20 cellular contexts compared by ENCODE assay signal in the genomic region with DNA sequence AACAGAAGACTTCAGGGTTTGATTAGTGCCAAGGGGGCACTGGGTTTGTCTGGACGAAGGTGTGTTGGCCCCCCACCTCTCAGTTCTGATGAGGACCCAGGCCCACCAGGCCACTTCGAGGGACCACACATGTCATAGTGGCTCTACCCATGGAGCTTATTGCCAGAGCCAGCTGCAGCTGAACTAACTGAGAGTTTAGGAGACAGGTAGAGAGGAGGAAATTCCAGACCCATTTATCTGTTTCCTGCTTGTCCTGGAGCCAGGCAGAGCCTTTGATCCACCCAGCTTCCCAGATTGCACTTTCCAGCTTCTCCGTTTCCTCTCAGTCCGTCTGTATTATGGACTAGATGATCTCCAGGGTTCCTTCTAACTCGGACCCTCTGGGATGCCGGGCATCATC. TPM values are rescaled to one million over a fixed set of nuclear protein-coding genes. Genes with fewer than 3 reads are reported as not detected.
A peak's percentile ranks its signal among the peaks of the same experiment; 100 is the strongest.
DNase-seq lines count a peak whose midpoint lies in the region; ATAC-seq, FAIRE-seq and TF ChIP-seq lines count a peak whose summit lies in the region.
"Had no signal": no experiment of that assay in that cellular context is flagged by ENCODE, and none has a peak within 500 bp of the region (broad histone marks: within the 10 kb centered on the region; RNA-seq: fewer than 3 reads in every experiment).

No MANE protein-coding gene starts in this region.

- H3K27ac ChIP-seq in RWPE2 (ENCODE audit: poor library complexity, severe bottlenecking) (peak overlapping the region; percentile 48), endothelial cell of umbilical vein (ENCODE audit: insufficient read depth, low read depth, low read length) (peak overlapping the region; percentile 27), trophoblast cell (ENCODE audit: low read depth, low read length) (no peak overlapping the region), Peyer's patch (no peak overlapping the region)
- H3K27ac ChIP-seq: A549; BLaER1 treated with 17β-estradiol and CSF1 and Interleukin-3, amounts not matched to agents 10 nM and 100 nM; KMS-11 had no signal

- no peak overlapping the region for H2BK5ac ChIP-seq in trophoblast cell (ENCODE audit: low read depth, low read length, poor library complexity)

- BruUV-seq in endothelial cell of umbilical vein (replicated peaks; lab: Mats Ljungman, UMichigan) (no TSS peak), MCF 10A (replicated peaks; lab: Mats Ljungman, UMichigan) (no TSS peak)

- peaks cover 8% of the 10 kb centered on the region for H3K4me1 Mint-ChIP-seq in MCF 10A (ENCODE audit: insufficient read depth, unreplicated experiment)

- FAIRE-seq in GM12891 (lab: Jason Lieb, UNC) (no peak), endothelial cell of umbilical vein (lab: Jason Lieb, UNC) (peak; percentile 88)
- FAIRE-seq: A549, D721Med had no signal

- no peak overlapping the region for H3K14ac ChIP-seq in trophoblast cell (ENCODE audit: low read length)

- TF ChIP-seq POLR2A in GM12891 (IDR thresholded peaks at IDR 0.05; ENCODE audit: low read depth, low read length) (no peak), endothelial cell of umbilical vein (IDR thresholded peaks at IDR 0.05; ENCODE audit: low read depth, low read length) (no peak), Peyer's patch (IDR thresholded peaks at IDR 0.05) (no peak)

- peaks cover 15% of the 10 kb centered on the region for H3K4me1 ChIP-seq in RWPE2 (ENCODE audit: insufficient read depth, poor library complexity, severe bottlenecking)
- H3K4me1 ChIP-seq in endothelial cell of umbilical vein (ENCODE audit: control insufficient read depth, extremely low read depth, insufficient read depth, low read length), result peaks cover 28% of the 10 kb centered on the region
- peaks cover 4 to 8% of the 10 kb centered on the region in 2 experiments for H3K4me1 ChIP-seq in trophoblast cell (ENCODE audit: control insufficient read depth in 1 of 2, insufficient read depth in 2 of 2, low read length in 2 of 2)
- H3K4me1 ChIP-seq in Peyer's patch, result no peaks in the 10 kb centered on the region

- peak; percentile 8 for TF ChIP-seq CTCF in RWPE2 (IDR thresholded peaks at IDR 0.05; ENCODE audit: poor library complexity, severe bottlenecking)
- TF ChIP-seq CTCF in endothelial cell of umbilical vein (IDR thresholded peaks at IDR 0.05; ENCODE audit: extremely low read depth in 1 of 2, insufficient read depth in 1 of 2, low read depth in 1 of 2, low read length in 2 of 2), result no peak
- no peak for TF ChIP-seq CTCF in Peyer's patch (IDR thresholded peaks at IDR 0.05)
- no peak for TF ChIP-seq CTCF in MCF 10A (IDR thresholded peaks at IDR 0.05; ENCODE audit: unreplicated experiment)

- no peak overlapping the region for H4K8ac ChIP-seq in trophoblast cell (ENCODE audit: low read depth, low read length)

- POLR2A ChIA-PET in endothelial cell of umbilical vein (lab: Charles Lee) (interaction anchor here (0.8 to 1.3 kb wide), 2 partner anchors 227 to 338 kb away, joined by 3 to 4 read pairs; a partner anchor contains a TSS), MCF 10A (lab: Yijun Ruan, JAX) (interaction anchor here (0.6 to 0.9 kb wide), 2 partner anchors 68 to 227 kb away, joined by 3 read pairs; a partner anchor contains a TSS)

- no peak overlapping the region for H3K27ac Mint-ChIP-seq in MCF 10A (ENCODE audit: low read depth, unreplicated experiment)
- H3K27ac Mint-ChIP-seq: GM23338 had no signal

- no peak overlapping the region for H3K4ac ChIP-seq in trophoblast cell (ENCODE audit: low read depth, low read length)

- H3K27me3 ChIP-seq in RWPE2 (ENCODE audit: insufficient read depth, poor library complexity, severe bottlenecking), result no peaks in the 10 kb centered on the region
- H3K27me3 ChIP-seq in endothelial cell of umbilical vein (ENCODE audit: control insufficient read depth in 2 of 2, insufficient read depth in 2 of 2, low read length in 2 of 2), result no peaks in the 10 kb centered on the region
- no peaks in the 10 kb centered on the region for H3K27me3 ChIP-seq in trophoblast cell (ENCODE audit: insufficient read depth, low read length)
- H3K27me3 ChIP-seq in Peyer's patch, result no peaks in the 10 kb centered on the region
- H3K27me3 ChIP-seq: BLaER1 treated with 17β-estradiol and CSF1 and Interleukin-3, amounts not matched to agents 10 nM and 100 nM had no signal

- peak overlapping the region; percentile 34 for H2AFZ ChIP-seq in endothelial cell of umbilical vein (ENCODE audit: low read depth, low read length)
- no peak overlapping the region for H2AFZ ChIP-seq in trophoblast cell (ENCODE audit: insufficient read depth, low read length, poor library complexity)
- H2AFZ ChIP-seq: GM23338 had no signal

- H3K4me3 ChIP-seq in RWPE2 (ENCODE audit: severe bottlenecking) (no peak overlapping the region), endothelial cell of umbilical vein (replicated peaks in 1 of 3; ENCODE audit: insufficient read depth in 1 of 3, low read depth in 1 of 3, low read length in 3 of 3) (peak overlapping the region in 1 of 3 experiments; percentile 26), trophoblast cell (ENCODE audit: low read depth, low read length) (no peak overlapping the region), Peyer's patch (no peak overlapping the region)
- H3K4me3 ChIP-seq: A549; BLaER1 treated with 17β-estradiol and CSF1 and Interleukin-3, amounts not matched to agents 10 nM and 100 nM; GM23338 had no signal

- no peak overlapping the region for H4K91ac ChIP-seq in trophoblast cell (ENCODE audit: low read depth, low read length)

- peak overlapping the region; percentile 32 for H3K18ac ChIP-seq in trophoblast cell (ENCODE audit: low read length)

- no peak overlapping the region for H2AK5ac ChIP-seq in trophoblast cell (ENCODE audit: low read length)

- H3K9me3 ChIP-seq in RWPE2 (ENCODE audit: severe bottlenecking) (no peaks in the 10 kb centered on the region), endothelial cell of umbilical vein (replicated peaks; ENCODE audit: control insufficient read depth, insufficient read depth, low read length) (no peaks in the 10 kb centered on the region), trophoblast cell (ENCODE audit: insufficient read depth, low read depth, low read length) (peaks cover 2% of the 10 kb centered on the region), Peyer's patch (no peaks in the 10 kb centered on the region)
- H3K9me3 ChIP-seq: A549; BLaER1 treated with 17β-estradiol and CSF1 and Interleukin-3, amounts not matched to agents 10 nM and 100 nM had no signal

- H3K9ac ChIP-seq in endothelial cell of umbilical vein (replicated peaks; ENCODE audit: extremely low read depth, insufficient read depth, low read length) (peak overlapping the region; percentile 13), trophoblast cell (ENCODE audit: low read length) (no peak overlapping the region)
- H3K9ac ChIP-seq: KMS-11 had no signal

- intact Hi-C loops in endothelial cell of umbilical vein (cut with micrococcal nuclease), result no loop called here
- intact Hi-C loops in MCF 10A (cut with micrococcal nuclease), result no loop called here

- H3K9me3 Mint-ChIP-seq in MCF 10A (ENCODE audit: unreplicated experiment), result no peaks in the 10 kb centered on the region
- H3K9me3 Mint-ChIP-seq: CD8-positive, alpha-beta memory T cell; GM23338 had no signal

- peak overlapping the region; percentile 69 for H3K4me2 ChIP-seq in endothelial cell of umbilical vein (ENCODE audit: insufficient read depth, low read length)
- H3K4me2 ChIP-seq in trophoblast cell (ENCODE audit: low read length), result no peak overlapping the region
- H3K4me2 ChIP-seq: A549, GM23338, KMS-11 had no signal

- H3K9me1 ChIP-seq in endothelial cell of umbilical vein (replicated peaks; ENCODE audit: control insufficient read depth, extremely low read depth, insufficient read depth, low read length), result no peaks in the 10 kb centered on the region

- no peak overlapping the region for H2BK120ac ChIP-seq in trophoblast cell (ENCODE audit: insufficient read depth, low read length, poor library complexity)

- H3K36me3 ChIP-seq in RWPE2 (ENCODE audit: low read depth) (no peaks in the 10 kb centered on the region), endothelial cell of umbilical vein (ENCODE audit: control insufficient read depth in 2 of 2, extremely low read depth in 1 of 2, insufficient read depth in 2 of 2, low read length in 2 of 2) (no peaks in the 10 kb centered on the region), trophoblast cell (ENCODE audit: control insufficient read depth in 1 of 2, insufficient read depth in 2 of 2, low read length in 2 of 2) (no peaks in the 10 kb centered on the region), Peyer's patch (no peaks in the 10 kb centered on the region)
- H3K36me3 ChIP-seq: BLaER1 treated with 17β-estradiol and CSF1 and Interleukin-3, amounts not matched to agents 10 nM and 100 nM had no signal

- WGBS in trophoblast cell (ENCODE audit: extremely low coverage, insufficient coverage, insufficient read length), result no CpG with 5 or more reads among the region's 6 CpGs

- H3K79me1 ChIP-seq in trophoblast cell (ENCODE audit: low read length), result no peaks in the 10 kb centered on the region

- H3K79me2 ChIP-seq in endothelial cell of umbilical vein (ENCODE audit: control insufficient read depth, insufficient read depth, low read length) (no peaks in the 10 kb centered on the region), trophoblast cell (ENCODE audit: control insufficient read depth, insufficient read depth, low read length, poor library complexity) (no peaks in the 10 kb centered on the region)

- H4K20me1 ChIP-seq in endothelial cell of umbilical vein (replicated peaks; ENCODE audit: control insufficient read depth, extremely low read depth, insufficient read depth, low read length), result no peaks in the 10 kb centered on the region
- H4K20me1 ChIP-seq: BLaER1 treated with 17β-estradiol and CSF1 and Interleukin-3, amounts not matched to agents 10 nM and 100 nM had no signal

- H3K23ac ChIP-seq in trophoblast cell (ENCODE audit: low read length), result no peak overlapping the region

- no peaks in the 10 kb centered on the region for H3K27me3 Mint-ChIP-seq in MCF 10A (ENCODE audit: insufficient read depth, unreplicated experiment)
- H3K27me3 Mint-ChIP-seq: CD8-positive, alpha-beta memory T cell had no signal

- CTCF ChIA-PET in endothelial cell of umbilical vein (lab: Charles Lee), result interaction anchor here (0.5 to 1.9 kb wide), 9 partner anchors 11 to 215 kb away, joined by 3 to 9 read pairs (median 3); a partner anchor contains a TSS
- CTCF ChIA-PET in MCF 10A (lab: Yijun Ruan, JAX), result interaction anchor here (0.6 to 1.2 kb wide), 3 partner anchors 17 to 214 kb away, joined by 4 read pairs; no protein-coding TSS in a partner anchor

- DNase-seq in GM12891 (ENCODE audit: insufficient read length, low spot score) (no peak), RWPE2 (ENCODE audit: low spot score) (no peak), endothelial cell of umbilical vein (ENCODE audit: low read depth, low spot score) (peak; percentile 25), trophoblast cell (no peak), Peyer's patch (no peak), kidney tubule cell (ENCODE audit: low spot score) (no peak), MCF 10A (ENCODE audit: unreplicated experiment) (no peak)
- DNase-seq: CD8-positive, alpha-beta memory T cell; DMS79; NCI-H1048; NCI-H146; NCI-H2081 treated with DMSO at 0.1 percent for 48 hours; NCI-H526 had no signal

- H2BK12ac ChIP-seq in trophoblast cell (ENCODE audit: low read length), result no peak overlapping the region

- H3K36me3 Mint-ChIP-seq in MCF 10A (ENCODE audit: insufficient read depth, unreplicated experiment), result no peaks in the 10 kb centered on the region

- dilution Hi-C loops in endothelial cell of umbilical vein (cut with MboI; ENCODE audit: extremely low pct_ligation_motif_present, low sequenced_read_pairs), result no loop called here

- H3K4me3 Mint-ChIP-seq in MCF 10A (ENCODE audit: unreplicated experiment), result no peak overlapping the region
- H3K4me3 Mint-ChIP-seq: CD8-positive, alpha-beta memory T cell; GM23338 had no signal

- peak; percentile 69 for ATAC-seq in RWPE2 (ENCODE audit: low read depth)
- ATAC-seq: GM23338, HCT116, Right ventricle myocardium inferior had no signal

- no peak overlapping the region for H4K12ac ChIP-seq in trophoblast cell (ENCODE audit: low read depth, low read length)

RNA-seq across cellular contexts. Expression of a gene that starts 20.9 kb away (rescaled TPM):
- polyA plus RNA-seq in GM12891 (2012; ENCODE audit: low read depth, missing spikeins), result 4.3 TPM
- total RNA-seq in endothelial cell of umbilical vein (5.4 and 7.3 TPM in 2 replicates), Peyer's patch (10 to 100 TPM in 1 of 4 donors, 1 to 10 TPM in 3; 6.0 to 15.7 (median 9.4) TPM), MCF 10A (2022) (8.2 TPM in 2 replicates)
- 3.6 and 5.4 TPM in 2 replicates for polyA plus RNA-seq in endothelial cell of umbilical vein
- 4.0 and 4.2 TPM in 2 replicates for polyA plus RNA-seq in endothelial cell of umbilical vein (2011; cell fraction: cytosol; rRNA removed)
- polyA plus RNA-seq in endothelial cell of umbilical vein (2011; cell fraction: nucleus; rRNA removed), result 5.4 and 6.7 TPM in 2 replicates
- 5.9 and 7.3 TPM in 2 replicates for polyA plus RNA-seq in endothelial cell of umbilical vein (2012)
- polyA minus RNA-seq in endothelial cell of umbilical vein, result 8.7 and 11.2 TPM in 2 replicates
- 0.82 TPM for polyA minus RNA-seq in endothelial cell of umbilical vein (2011; cell fraction: cytosol; rRNA and poly(A)+ RNA removed)
- polyA minus RNA-seq in endothelial cell of umbilical vein (2011; cell fraction: nucleus; rRNA and poly(A)+ RNA removed), result 5.8 and 8.5 TPM in 2 replicates
- 9.5 and 9.6 TPM in 2 replicates for polyA plus RNA-seq in trophoblast cell (2013)

RNA-seq across cellular contexts. Expression of a gene that starts 31.7 kb away (rescaled TPM):
- 25.7 TPM for polyA plus RNA-seq in GM12891 (2012; ENCODE audit: low read depth, missing spikeins)
- total RNA-seq in endothelial cell of umbilical vein (41.7 and 44.6 TPM in 2 replicates), Peyer's patch (10 to 100 TPM; 44.1 to 90.8 (median 54.9) TPM), MCF 10A (2022) (43.9 and 47.0 TPM in 2 replicates)
- polyA plus RNA-seq in endothelial cell of umbilical vein, result 45.8 and 52.6 TPM in 2 replicates
- polyA plus RNA-seq in endothelial cell of umbilical vein (2011; cell fraction: cytosol; rRNA removed), result 45.9 and 47.5 TPM in 2 replicates
- 87.7 and 92.6 TPM in 2 replicates for polyA plus RNA-seq in endothelial cell of umbilical vein (2011; cell fraction: nucleus; rRNA removed)
- 30.9 and 47.5 TPM in 2 replicates for polyA plus RNA-seq in endothelial cell of umbilical vein (2012)
- polyA minus RNA-seq in endothelial cell of umbilical vein, result 57.6 and 78.6 TPM in 2 replicates
- polyA minus RNA-seq in endothelial cell of umbilical vein (2011; cell fraction: cytosol; rRNA and poly(A)+ RNA removed), result 31.7 TPM
- polyA minus RNA-seq in endothelial cell of umbilical vein (2011; cell fraction: nucleus; rRNA and poly(A)+ RNA removed), result 51.1 and 61.3 TPM in 2 replicates
- polyA plus RNA-seq in trophoblast cell (2013), result 28.3 and 29.2 TPM in 2 replicates

Comparison
In these comparisons a context has a peak if more than half of its experiments do, and no peak if none do; other contexts are left out.
1. H3K27ac ChIP-seq: peak in RWPE2 (single experiment) and endothelial cell of umbilical vein (single experiment); none in trophoblast cell (single experiment) and Peyer's patch (0 of 4).